ENCODE assay signal across 28 cellular contexts in the genomic region with DNA sequence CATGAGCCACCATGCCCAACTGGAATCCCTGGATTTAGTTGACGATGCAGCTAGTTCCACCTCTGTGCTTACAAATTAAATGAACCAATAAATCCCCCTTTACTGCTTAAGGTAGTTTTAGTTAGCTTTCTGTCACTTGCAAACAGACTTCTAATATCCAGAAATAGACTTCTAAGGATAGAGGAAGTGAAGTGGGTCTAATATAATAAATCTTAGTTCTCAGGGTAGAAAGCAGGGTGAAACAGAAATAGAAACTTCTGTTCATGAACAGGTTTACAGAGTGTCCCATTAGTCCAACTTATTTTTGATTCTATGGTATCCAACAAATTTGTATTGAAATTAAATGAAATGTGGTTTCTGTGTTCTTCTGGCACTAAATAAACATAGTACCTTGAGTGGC.
DNase-seq lines count a peak whose midpoint lies in the region; ATAC-seq and TF ChIP-seq lines count a peak whose summit lies in the region.
"Had no signal": no experiment of that assay in that cellular context is flagged by ENCODE, and none has a peak within 500 bp of the region (broad histone marks: within the 10 kb centered on the region; RNA-seq: fewer than 3 reads in every experiment).

No MANE protein-coding gene starts in this region.

- peak; percentile 6 for DNase-seq in GM12865 (ENCODE audit: low read depth)
- no peak for DNase-seq in effector CD8-positive, alpha-beta T cell (lab: John Stamatoyannopoulos, UW)
- DNase-seq: CD8-positive, alpha-beta memory T cell; DMS 273 treated with DMSO at 0.1 percent for 48 hours; DMS79; EL; GDM1; KBM-7; NCI-H1048; NCI-H1417; NCI-H1694; NCI-H2029 treated with DMSO at 0.1 percent for 48 hours; NCI-H446 treated with DMSO at 0.1 percent for 48 hours; NCI-H526; NCI-H82; PC-9; T-helper 2 cell had no signal

- H3K4me1 ChIP-seq in OCI-LY3 (ENCODE audit: low read length), result peaks cover 22% of the 10 kb centered on the region
- H3K4me1 ChIP-seq: A549, SJSA1 had no signal

- TF ChIP-seq CTCF in GM12865 (IDR thresholded peaks at IDR 0.05; ENCODE audit: insufficient read depth, low read depth, low read length, missing control alignments) (no peak), OCI-LY3 (IDR thresholded peaks at IDR 0.05; ENCODE audit: low read depth, low read length) (no peak)

- no peak overlapping the region for H3K27ac ChIP-seq in OCI-LY3 (ENCODE audit: low read length)
- H3K27ac ChIP-seq: A549, C4-2B, PC-9, SJSA1 had no signal

- H3K4me3 ChIP-seq in GM12865 (ENCODE audit: low read depth, low read length) (no peak overlapping the region), OCI-LY3 (ENCODE audit: low read length) (no peak overlapping the region)
- H3K4me3 ChIP-seq: A549, PC-9, SJSA1 had no signal

- peaks cover 12% of the 10 kb centered on the region for H3K36me3 ChIP-seq in OCI-LY3 (replicated peaks; ENCODE audit: low read depth, low read length)

- ATAC-seq in GM18907 (IDR thresholded peaks at IDR 0.05; ENCODE audit: unreplicated experiment) (peak; percentile 44), HG02798 (IDR thresholded peaks at IDR 0.05; ENCODE audit: poor library complexity, unreplicated experiment) (peak; percentile 42), GM21526 (IDR thresholded peaks at IDR 0.05; ENCODE audit: low FRiP score, unreplicated experiment) (no peak), HG03460 (IDR thresholded peaks at IDR 0.05; ENCODE audit: unreplicated experiment) (no peak), HG02642 (IDR thresholded peaks at IDR 0.05; ENCODE audit: poor library complexity, unreplicated experiment) (no peak)
- ATAC-seq: A549, HCT116, Right ventricle myocardium inferior had no signal

- no peaks in the 10 kb centered on the region for H3K79me2 ChIP-seq in OCI-LY3 (ENCODE audit: low read length)

- no peaks in the 10 kb centered on the region for H3K9me3 ChIP-seq in OCI-LY3 (ENCODE audit: insufficient read depth, low read length)
- H3K9me3 ChIP-seq: A549, SJSA1 had no signal

- no peaks in the 10 kb centered on the region for H4K20me1 ChIP-seq in OCI-LY3 (ENCODE audit: insufficient read depth, low read length)

- H3K27me3 ChIP-seq in OCI-LY3 (ENCODE audit: low read depth, low read length), result no peaks in the 10 kb centered on the region
- H3K27me3 ChIP-seq: SJSA1 had no signal

- peak overlapping the region; percentile 7 for H3K4me2 ChIP-seq in OCI-LY3 (ENCODE audit: low read length)
- H3K4me2 ChIP-seq: A549, PC-9 had no signal

- H3K9ac ChIP-seq in OCI-LY3 (ENCODE audit: low read length), result no peak overlapping the region

- no peak overlapping the region for H2AFZ ChIP-seq in OCI-LY3 (ENCODE audit: low read depth, low read length)
- H2AFZ ChIP-seq: PC-9 had no signal

Comparison
In these comparisons a context has a peak if more than half of its experiments do, and no peak if none do; other contexts are left out.
1. ATAC-seq: peak in GM18907 (single experiment) and HG02798 (single experiment); none in GM21526 (single experiment), HG03460 (single experiment) and HG02642 (single experiment).